8 cellular contexts compared by ENCODE assay signal in genomic region chr2:181573140-181573736, GRCh38.
DNase-seq lines count a peak whose midpoint lies in the region; ATAC-seq and TF ChIP-seq lines count a peak whose summit lies in the region.

No MANE protein-coding gene starts in this region.

- no peaks in the 10 kb centered on the region for H3K36me3 ChIP-seq in osteoblast (ENCODE audit: insufficient read depth, low read length)

- no peaks in the 10 kb centered on the region for H3K79me2 ChIP-seq in osteoblast (ENCODE audit: insufficient read depth, low read length)

- H3K27me3 ChIP-seq in osteoblast (ENCODE audit: insufficient read depth, low read length), result peaks cover 4% of the 10 kb centered on the region

- no peaks in the 10 kb centered on the region for H3K9me3 Mint-ChIP-seq in T-helper 2 cell treated with Interferon-gamma antibody and Interleukin-4, amounts not matched to agents 5 μg/mL and 100 μg/mL, for 36 hours

- no peak overlapping the region for H3K4me3 ChIP-seq in osteoblast (ENCODE audit: insufficient read depth, low read length)

- H3K27me3 Mint-ChIP-seq in T-helper 2 cell treated with Interferon-gamma antibody and Interleukin-4, amounts not matched to agents 5 μg/mL and 100 μg/mL, for 36 hours (ENCODE audit: low read depth), result peaks cover 19% of the 10 kb centered on the region

- no peak overlapping the region for H2AFZ ChIP-seq in osteoblast (ENCODE audit: low read length)

- no peak overlapping the region for H3K4me2 ChIP-seq in osteoblast (ENCODE audit: insufficient read depth, low read length)

- H3K4me3 Mint-ChIP-seq in T-helper 2 cell treated with Interferon-gamma antibody and Interleukin-4, amounts not matched to agents 5 μg/mL and 100 μg/mL, for 36 hours, result no peak overlapping the region

- no peaks in the 10 kb centered on the region for H3K36me3 Mint-ChIP-seq in T-helper 2 cell treated with Interferon-gamma antibody and Interleukin-4, amounts not matched to agents 5 μg/mL and 100 μg/mL, for 36 hours (ENCODE audit: low read depth)

- H4K20me1 ChIP-seq in osteoblast (ENCODE audit: insufficient read depth, low read length), result no peaks in the 10 kb centered on the region

- H3K4me1 ChIP-seq in osteoblast (ENCODE audit: insufficient read depth, low read length), result no peaks in the 10 kb centered on the region

- DNase-seq in DMS 273 (lab: John Stamatoyannopoulos, UW; ENCODE audit: unreplicated experiment) (peak; percentile 73), DMS 273 treated with DMSO at 0.1 percent for 48 hours (lab: John Stamatoyannopoulos, UW) (no peak), NCI-H1694 (lab: John Stamatoyannopoulos, UW) (peak; percentile 65), cerebellar cortex (ENCODE audit: low spot score) (peak; percentile 75), osteoblast (ENCODE audit: insufficient read length, low spot score, missing footprints) (no peak), ecto neural progenitor cell (ENCODE audit: low spot score) (no peak)
- no peak for DNase-seq in T-helper 2 cell treated with Interferon-gamma antibody and Interleukin-4, amounts not matched to agents 5 μg/mL and 100 μg/mL, for 36 hours (ENCODE audit: low spot score)

- H3K27ac Mint-ChIP-seq in T-helper 2 cell treated with Interferon-gamma antibody and Interleukin-4, amounts not matched to agents 5 μg/mL and 100 μg/mL, for 36 hours, result no peak overlapping the region

- H3K27ac ChIP-seq in osteoblast (ENCODE audit: low read depth, low read length), result no peak overlapping the region

- no peaks in the 10 kb centered on the region for H3K9me3 ChIP-seq in osteoblast (ENCODE audit: low read depth, low read length)

- ATAC-seq in GM18868 (IDR thresholded peaks at IDR 0.05; ENCODE audit: unreplicated experiment), result no peak

- TF ChIP-seq CTCF in osteoblast (IDR thresholded peaks at IDR 0.05; ENCODE audit: extremely low read depth, low read depth, low read length), result peak; percentile 65

- H3K4me1 Mint-ChIP-seq in T-helper 2 cell treated with Interferon-gamma antibody and Interleukin-4, amounts not matched to agents 5 μg/mL and 100 μg/mL, for 36 hours (ENCODE audit: low read depth), result no peaks in the 10 kb centered on the region

Comparison
In these comparisons a context has a peak if more than half of its experiments do, and no peak if none do; other contexts are left out.
1. DNase-seq: peak in DMS 273 (single experiment), NCI-H1694 (single experiment) and cerebellar cortex (single experiment); none in DMS 273 treated with DMSO at 0.1 percent for 48 hours (single experiment), osteoblast (single experiment), ecto neural progenitor cell (single experiment) and T-helper 2 cell treated with Interferon-gamma antibody and Interleukin-4, amounts not matched to agents 5 μg/mL and 100 μg/mL, for 36 hours (single experiment).